14 cellular contexts compared by ENCODE assay signal in genomic region chr1:156461781-156462647, GRCh38. TPM values are rescaled to one million over a fixed set of nuclear protein-coding genes. Genes with fewer than 3 reads are reported as not detected.
A peak's percentile ranks its signal among the peaks of the same experiment; 100 is the strongest.
DNase-seq lines count a peak whose midpoint lies in the region; ATAC-seq and TF ChIP-seq lines count a peak whose summit lies in the region.
"Had no signal": no experiment of that assay in that cellular context is flagged by ENCODE, and none has a peak within 500 bp of the region (broad histone marks: within the 10 kb centered on the region; RNA-seq: fewer than 3 reads in every experiment).

No MANE protein-coding gene starts in this region.

- H3K36me3 Mint-ChIP-seq in activated naive CD4-positive, alpha-beta T cell treated with anti-CD3 and anti-CD28 coated beads, Interleukin-2, amount 50 U/mL, for 24 hours, result peaks cover 9% of the 10 kb centered on the region
- H3K36me3 Mint-ChIP-seq in activated naive CD4-positive, alpha-beta T cell treated with anti-CD3 and anti-CD28 coated beads, Interleukin-2, amount 10 ng/mL, durations not matched to agents 7 days and 5 days, result peaks cover 18% of the 10 kb centered on the region
- peaks cover 15% of the 10 kb centered on the region for H3K36me3 Mint-ChIP-seq in activated CD8-positive, alpha-beta T cell treated with anti-CD3 and anti-CD28 coated beads, Interleukin-2, amount 10 ng/mL, durations not matched to agents 7 days and 5 days (ENCODE audit: low read depth)

- peak overlapping the region; percentile 76 for H3K27ac Mint-ChIP-seq in activated naive CD4-positive, alpha-beta T cell treated with anti-CD3 and anti-CD28 coated beads, Interleukin-2, amount 50 U/mL, for 24 hours
- H3K27ac Mint-ChIP-seq in activated naive CD4-positive, alpha-beta T cell treated with anti-CD3 and anti-CD28 coated beads, Interleukin-2, amount 10 ng/mL, durations not matched to agents 7 days and 5 days, result no peak overlapping the region
- H3K27ac Mint-ChIP-seq in activated CD8-positive, alpha-beta T cell treated with anti-CD3 and anti-CD28 coated beads, Interleukin-2, amount 10 ng/mL, durations not matched to agents 7 days and 5 days, result peak overlapping the region; percentile 8
- H3K27ac Mint-ChIP-seq: activated naive CD4-positive, alpha-beta T cell treated with anti-CD3 and anti-CD28 coated beads for 36 hours; mesothelial cell of epicardium had no signal

- intact Hi-C loops in tibial artery (cut with DNase I; ENCODE audit: low total_unique reads), result loop anchor here (5.0 kb wide), 1 partner anchor 40 kb away; the partner anchor contains the start of gene MEF2D

- TF ChIP-seq CTCF in tibial artery (IDR thresholded peaks at IDR 0.05), result no peak

- ATAC-seq in activated CD8-positive, alpha-beta T cell treated with anti-CD3 and anti-CD28 coated beads, Interleukin-2, amount 10 ng/mL, durations not matched to agents 7 days and 5 days, result no peak
- ATAC-seq: heart right ventricle had no signal

- H3K9me3 Mint-ChIP-seq in activated naive CD4-positive, alpha-beta T cell treated with anti-CD3 and anti-CD28 coated beads, Interleukin-2, amount 50 U/mL, for 24 hours, result no peaks in the 10 kb centered on the region
- no peaks in the 10 kb centered on the region for H3K9me3 Mint-ChIP-seq in activated naive CD4-positive, alpha-beta T cell treated with anti-CD3 and anti-CD28 coated beads, Interleukin-2, amount 10 ng/mL, durations not matched to agents 7 days and 5 days
- no peaks in the 10 kb centered on the region for H3K9me3 Mint-ChIP-seq in activated CD8-positive, alpha-beta T cell treated with anti-CD3 and anti-CD28 coated beads, Interleukin-2, amount 10 ng/mL, durations not matched to agents 7 days and 5 days (ENCODE audit: insufficient read depth)
- H3K9me3 Mint-ChIP-seq: activated naive CD4-positive, alpha-beta T cell treated with anti-CD3 and anti-CD28 coated beads for 36 hours; mesothelial cell of epicardium had no signal

- no peaks in the 10 kb centered on the region for H3K27me3 Mint-ChIP-seq in activated naive CD4-positive, alpha-beta T cell treated with anti-CD3 and anti-CD28 coated beads, Interleukin-2, amount 50 U/mL, for 24 hours
- no peaks in the 10 kb centered on the region for H3K27me3 Mint-ChIP-seq in activated naive CD4-positive, alpha-beta T cell treated with anti-CD3 and anti-CD28 coated beads, Interleukin-2, amount 10 ng/mL, durations not matched to agents 7 days and 5 days
- no peaks in the 10 kb centered on the region for H3K27me3 Mint-ChIP-seq in activated CD8-positive, alpha-beta T cell treated with anti-CD3 and anti-CD28 coated beads, Interleukin-2, amount 10 ng/mL, durations not matched to agents 7 days and 5 days (ENCODE audit: low read depth)

- H3K9me3 ChIP-seq in tibial artery, result no peaks in the 10 kb centered on the region
- H3K9me3 ChIP-seq: heart right ventricle, SJCRH30 had no signal

- H3K27me3 ChIP-seq in tibial artery, result no peaks in the 10 kb centered on the region
- H3K27me3 ChIP-seq: heart right ventricle, SJCRH30 had no signal

- POLR2A ChIA-PET in activated CD8-positive, alpha-beta T cell treated with anti-CD3 and anti-CD28 coated beads, Interleukin-2, amount 10 ng/mL, durations not matched to agents 7 days and 5 days (lab: Charles Lee), result interaction anchor here (0.7 kb wide), 1 partner anchor 162 kb away, joined by 4 read pairs; no protein-coding TSS in a partner anchor

- CTCF ChIA-PET in activated naive CD4-positive, alpha-beta T cell treated with anti-CD3 and anti-CD28 coated beads, Interleukin-2, amount 10 ng/mL, durations not matched to agents 7 days and 5 days (lab: Charles Lee), result interaction anchor here (1.1 to 1.5 kb wide), 2 partner anchors 16 to 76 kb away, joined by 5 to 6 read pairs; no protein-coding TSS in a partner anchor
- CTCF ChIA-PET in activated CD8-positive, alpha-beta T cell treated with anti-CD3 and anti-CD28 coated beads, Interleukin-2, amount 10 ng/mL, durations not matched to agents 7 days and 5 days (lab: Charles Lee), result interaction anchor here (1.0 to 3.1 kb wide), 4 partner anchors 9 to 76 kb away, joined by 3 to 12 read pairs (median 8); no protein-coding TSS in a partner anchor

- peaks cover 28% of the 10 kb centered on the region for H3K4me1 Mint-ChIP-seq in activated naive CD4-positive, alpha-beta T cell treated with anti-CD3 and anti-CD28 coated beads, Interleukin-2, amount 50 U/mL, for 24 hours
- peaks cover 25% of the 10 kb centered on the region for H3K4me1 Mint-ChIP-seq in activated naive CD4-positive, alpha-beta T cell treated with anti-CD3 and anti-CD28 coated beads, Interleukin-2, amount 10 ng/mL, durations not matched to agents 7 days and 5 days
- peaks cover 16% of the 10 kb centered on the region for H3K4me1 Mint-ChIP-seq in activated CD8-positive, alpha-beta T cell treated with anti-CD3 and anti-CD28 coated beads, Interleukin-2, amount 10 ng/mL, durations not matched to agents 7 days and 5 days (ENCODE audit: low read depth)

- H3K4me3 ChIP-seq in tibial artery, result no peak overlapping the region
- H3K4me3 ChIP-seq: heart right ventricle, SJCRH30 had no signal

- H3K27ac ChIP-seq in tibial artery, result peak overlapping the region; percentile 91 to 94
- H3K27ac ChIP-seq: SJCRH30 had no signal

- peaks cover 7 to 20% (median 8%) of the 10 kb centered on the region in 3 donors for H3K36me3 ChIP-seq in tibial artery
- H3K36me3 ChIP-seq: SJCRH30 had no signal

- H3K4me1 ChIP-seq in tibial artery, result peaks cover 5 to 73% (median 52%) of the 10 kb centered on the region in 4 donors
- H3K4me1 ChIP-seq: SJCRH30 had no signal

- DNase-seq in activated naive CD4-positive, alpha-beta T cell treated with anti-CD3 and anti-CD28 coated beads, Interleukin-2, amount 10 ng/mL, durations not matched to agents 7 days and 5 days, result no peak
- DNase-seq in activated CD8-positive, alpha-beta T cell treated with anti-CD3 and anti-CD28 coated beads, Interleukin-2, amount 10 ng/mL, durations not matched to agents 7 days and 5 days, result no peak
- DNase-seq in kidney tubule cell (ENCODE audit: low spot score) (peak; percentile 10), tibial artery (no peak), Kasumi-1 (lab: John Stamatoyannopoulos, UW) (no peak)
- DNase-seq in effector CD4-positive, alpha-beta T cell, result no peak
- no peak for DNase-seq in activated CD4-positive, alpha-beta T cell treated with anti-CD3 and anti-CD28 coated beads for 1 hour
- DNase-seq: activated CD4-positive, alpha-beta T cell treated with anti-CD3 and anti-CD28 coated beads for 48 hours; activated naive CD4-positive, alpha-beta T cell treated with anti-CD3 and anti-CD28 coated beads for 36 hours; GF-D8; heart right ventricle; SJCRH30 had no signal

- H3K4me3 Mint-ChIP-seq in activated naive CD4-positive, alpha-beta T cell treated with anti-CD3 and anti-CD28 coated beads, Interleukin-2, amount 50 U/mL, for 24 hours, result no peak overlapping the region
- H3K4me3 Mint-ChIP-seq in activated naive CD4-positive, alpha-beta T cell treated with anti-CD3 and anti-CD28 coated beads, Interleukin-2, amount 10 ng/mL, durations not matched to agents 7 days and 5 days, result no peak overlapping the region
- no peak overlapping the region for H3K4me3 Mint-ChIP-seq in activated CD8-positive, alpha-beta T cell treated with anti-CD3 and anti-CD28 coated beads, Interleukin-2, amount 10 ng/mL, durations not matched to agents 7 days and 5 days
- H3K4me3 Mint-ChIP-seq: activated naive CD4-positive, alpha-beta T cell treated with anti-CD3 and anti-CD28 coated beads for 36 hours; mesothelial cell of epicardium had no signal

RNA-seq across cellular contexts. Expression of gene MEF2D, which starts 38.6 kb away (rescaled TPM):
- 10 to 100 TPM; 34.8 to 40.1 TPM for total RNA-seq in activated CD8-positive, alpha-beta T cell treated with anti-CD3 and anti-CD28 coated beads, Interleukin-2, amount 10 ng/mL, durations not matched to agents 7 days and 5 days
